8 cellular contexts compared by ENCODE assay signal in genomic region chr19:18701250-18701608, GRCh38. TPM values are rescaled to one million over a fixed set of nuclear protein-coding genes. Genes with fewer than 3 reads are reported as not detected.
DNase-seq lines count a peak whose midpoint lies in the region; ATAC-seq, FAIRE-seq and TF ChIP-seq lines count a peak whose summit lies in the region.

No MANE protein-coding gene starts in this region.

- H4K20me1 ChIP-seq in K562 (replicated peaks; ENCODE audit: control insufficient read depth, insufficient read depth, low read length) (peaks cover 28% of the 10 kb centered on the region), neural cell (ENCODE audit: insufficient read depth) (no peaks in the 10 kb centered on the region)

- CTCF ChIA-PET in K562 (lab: Yijun Ruan, JAX; ENCODE audit: low intra/inter-chr PET ratio): no interaction called here

- TF ChIP-seq RAD21 in K562 (CRISPR knock-in tag; conservative IDR thresholded peaks at IDR 0.05 in 1 of 2, IDR thresholded peaks at IDR 0.05 in 1 of 2) (no peak), neural cell (conservative IDR thresholded peaks at IDR 0.05) (no peak)

- H3K27me3 ChIP-seq in K562 (ENCODE audit: control insufficient read depth in 2 of 2, insufficient read depth in 2 of 2, low read length in 2 of 2) (no peaks in the 10 kb centered on the region), neural cell (ENCODE audit: insufficient read depth, low read depth, low read length) (no peaks in the 10 kb centered on the region)

- TF ChIP-seq CTCF in K562 (IDR thresholded peaks at IDR 0.05 in 2 of 3, conservative IDR thresholded peaks at IDR 0.05 in 1 of 3; ENCODE audit: insufficient read depth in 2 of 3, low read depth in 1 of 3, low read length in 3 of 3) (no peak), neural cell (IDR thresholded peaks at IDR 0.05; ENCODE audit: poor library complexity, severe bottlenecking) (no peak)

- peak overlapping the region in 1 of 2 experiments; percentile 81; a peak in 2 of 4 replicates for H3K9ac ChIP-seq in K562 (ENCODE audit: insufficient read depth in 1 of 2, low read depth in 2 of 2, low read length in 2 of 2)
- H3K9ac ChIP-seq in neural cell (ENCODE audit: low read length): peak overlapping the region; percentile 57

- no TSS peak for BruUV-seq in K562 (replicated peaks; lab: Mats Ljungman, UMichigan)

- in situ Hi-C loops in K562 (cut with MboI) (no loop called here), G401 (cut with HindIII; ENCODE audit: low sequenced_read_pairs) (no loop called here), KBM-7 (cut with MboI; ENCODE audit: low pct_unique_long_range_greater_than_20kb, low sequenced_read_pairs) (no loop called here)

- TF ChIP-seq POLR2A in K562 (conservative IDR thresholded peaks at IDR 0.05): no peak

- intact Hi-C loops in K562 (cut with micrococcal nuclease): no loop called here

- H3K9me3 ChIP-seq in K562 (replicated peaks; ENCODE audit: control insufficient read depth, insufficient read depth, low read depth, low read length) (no peaks in the 10 kb centered on the region), neural cell (ENCODE audit: low read length) (no peaks in the 10 kb centered on the region)

- peaks cover 13 to 37% of the 10 kb centered on the region in 2 experiments; a peak in 4 of 5 replicates for H3K4me1 ChIP-seq in K562 (replicated peaks in 1 of 2; ENCODE audit: control insufficient read depth in 2 of 2, insufficient read depth in 2 of 2, low read length in 2 of 2)

- H3K4me2 ChIP-seq in K562 (ENCODE audit: insufficient read depth, low read length): peak overlapping the region; percentile 63
- H3K4me2 ChIP-seq in neural cell (ENCODE audit: low read length): peak overlapping the region; percentile 48

- H3K4me3 ChIP-seq in K562 (peak overlapping the region; percentile 11; the same call in 1 of the 2 replicates), neural cell (ENCODE audit: low read length) (peak overlapping the region; percentile 62)

- H3K79me2 ChIP-seq in K562 (ENCODE audit: control insufficient read depth, insufficient read depth, low read length) (peaks cover 9% of the 10 kb centered on the region; the same call in 2 of the 3 replicates), neural cell (replicated peaks; ENCODE audit: insufficient read depth, low read length) (no peaks in the 10 kb centered on the region)

- H3K36me3 ChIP-seq in K562 (ENCODE audit: control insufficient read depth, insufficient read depth, low read length): no peaks in the 10 kb centered on the region
- no peaks in the 10 kb centered on the region for H3K36me3 ChIP-seq in neural cell (ENCODE audit: insufficient read depth, low read length)

- WGBS in K562 (ENCODE audit: insufficient coverage, low coverage, missing lambda C conversion rate): 8% methylated on average over 7 of the region's 7 CpGs

- POLR2A ChIA-PET in K562 (lab: Yijun Ruan, JAX): interaction anchor here (0.7 kb wide), 1 partner anchor 98 kb away, joined by 3 read pairs; no protein-coding TSS in a partner anchor

- ATAC-seq in GM18909 (IDR thresholded peaks at IDR 0.05; ENCODE audit: poor library complexity, unreplicated experiment): peak; percentile 17
- peak; percentile 34 for ATAC-seq in HG03135 (IDR thresholded peaks at IDR 0.05; ENCODE audit: unreplicated experiment)
- ATAC-seq in K562: peak; percentile 20

- DNase-seq in K562 (ENCODE audit: extremely low read depth in 1 of 4, low spot score in 3 of 4) (peak in 2 of 4 experiments; percentile 52 to 62), OCI-M2 (lab: John Stamatoyannopoulos, UW; ENCODE audit: unreplicated experiment) (no peak), G401 (ENCODE audit: low spot score) (no peak), KBM-7 (no peak)
- DNase-seq in stimulated activated CD4-positive, alpha-beta T cell treated with anti-CD3 and anti-CD28 coated beads, Interleukin-1b, Interleukin-23, amount 100 ng/mL, for 48 hours: no peak

- H2AFZ ChIP-seq in K562 (ENCODE audit: low read depth, low read length): peak overlapping the region; percentile 41; the same call in 1 of the 2 replicates
- H2AFZ ChIP-seq in neural cell (ENCODE audit: low read depth, low read length): no peak overlapping the region

- H3F3A ChIP-seq in neural cell (ENCODE audit: insufficient read depth, low read length, poor library complexity, severe bottlenecking): no peaks in the 10 kb centered on the region

- FAIRE-seq in K562 (lab: Jason Lieb, UNC): no peak

- no peak for TF ChIP-seq EP300 in K562 (IDR thresholded peaks at IDR 0.05; ENCODE audit: low read length)
- TF ChIP-seq EP300 in neural cell (conservative IDR thresholded peaks at IDR 0.05; ENCODE audit: poor library complexity, severe bottlenecking): no peak

- peaks cover 3% of the 10 kb centered on the region for H3K9me1 ChIP-seq in K562 (ENCODE audit: control insufficient read depth, insufficient read depth, low read length)

- H3K27ac ChIP-seq in K562 (ENCODE audit: extremely low read depth, low read depth, low read length): no peak overlapping the region
- peak overlapping the region; percentile 56 for H3K27ac ChIP-seq in neural cell (ENCODE audit: low read length)

- H3K9me2 ChIP-seq in neural cell (ENCODE audit: insufficient read depth, low read length): no peaks in the 10 kb centered on the region

TF ChIP-seq in K562, 482 proteins besides CTCF, POLR2A, EP300 and RAD21 (continues in another document):
- TF ChIP-seq JUN (IDR thresholded peaks at IDR 0.05; ENCODE audit: borderline replicate concordance, low read depth, low read length) (no peak), JUN (CRISPR knock-in tag; IDR thresholded peaks at IDR 0.05; ENCODE audit: borderline replicate concordance) (0 out of 2 replicates have a peak, but pooled peaks have one; percentile 25), HDAC8 (tag; IDR thresholded peaks at IDR 0.05) (no peak), NFIC (IDR thresholded peaks at IDR 0.05) (0 out of 2 replicates have a peak, but pooled peaks have one; percentile 39), MAX (CRISPR knock-in tag; IDR thresholded peaks at IDR 0.05) (0 out of 2 replicates have a peak, but pooled peaks have one; percentile 15), TFAP4 (CRISPR knock-in tag; IDR thresholded peaks at IDR 0.05; ENCODE audit: borderline replicate concordance) (peak; percentile 65), ETV1 (tag; conservative IDR thresholded peaks at IDR 0.05; ENCODE audit: low read depth) (0 out of 2 replicates have a peak, but pooled peaks have one; percentile 3)

TF ChIP-seq in neural cell, 6 proteins besides CTCF, POLR2A, EP300 and RAD21:
- TF ChIP-seq MXI1 (conservative IDR thresholded peaks at IDR 0.05; ENCODE audit: poor library complexity, severe bottlenecking): no peak
- TF ChIP-seq SMC3 (conservative IDR thresholded peaks at IDR 0.05; ENCODE audit: poor library complexity): no peak
- no peak for TF ChIP-seq EZH2 (IDR thresholded peaks at IDR 0.05; ENCODE audit: borderline replicate concordance, insufficient read depth, low read length, poor library complexity, severe bottlenecking)
- no peak for TF ChIP-seq REST (IDR thresholded peaks at IDR 0.05; ENCODE audit: borderline replicate concordance)
- TF ChIP-seq TAF1 (IDR thresholded peaks at IDR 0.05; ENCODE audit: low read depth): no peak
- TF ChIP-seq POLR2AphosphoS5 (IDR thresholded peaks at IDR 0.05): no peak

RNA-seq across cellular contexts. Expression of gene CRTC1, which starts 17.7 kb away (rescaled TPM):
- total RNA-seq in K562 (2011; cell fraction: chromatin; rRNA removed; ENCODE audit: low replicate concordance): 2.4 and 9.1 TPM in 2 replicates
- total RNA-seq in K562 (2011; cell fraction: nucleolus; rRNA removed): 4.7 and 4.8 TPM in 2 replicates
- total RNA-seq in K562 (2011; cell fraction: nucleoplasm; rRNA removed): 3.3 and 3.7 TPM in 2 replicates
- total RNA-seq in K562 (2014; rRNA removed) (1.5 and 1.6 TPM in 2 replicates), K562 (2014; rRNA removed; fragmentation: Illumina TruSeq; extraction: Trizol) (0.25 and 0.29 TPM in 2 replicates), K562 (2015; rRNA removed; fragmentation: Illumina TruSeq; extraction: Trizol) (0.83 and 1.3 TPM in 2 replicates), K562 (2021) (3.8 and 4.3 TPM in 2 replicates)
- polyA plus RNA-seq in K562 (2011; rRNA removed) (0.36 and 0.47 TPM in 2 replicates), K562 (2014; fragmentation: Illumina TruSeq; extraction: Trizol) (1.2 and 1.7 TPM in 2 replicates), K562 (2014; fragmentation: Nextera tagmentation; extraction: Ambion mirVana) (not detected), K562 (2014; rRNA removed) (1.8 and 2.1 TPM in 2 replicates), neural cell (10.4 and 14.4 TPM in 2 replicates)
- polyA plus RNA-seq in K562 (2011; cell fraction: cytosol; rRNA removed): 0.37 and 0.76 TPM in 2 replicates
- polyA plus RNA-seq in K562 (2011; cell fraction: nucleus; rRNA removed): 3.5 and 10.4 TPM in 2 replicates
- polyA plus RNA-seq in K562 (2012): 2.9 and 5.1 TPM in 2 replicates
- 0.15 and 0.49 TPM in 2 replicates for polyA minus RNA-seq in K562 (2011; rRNA and poly(A)+ RNA removed)
- 0.48 TPM in 1 of 2 replicates, not detected in the other for polyA minus RNA-seq in K562 (2011; cell fraction: cytosol; rRNA and poly(A)+ RNA removed)
- 1.9 and 3.4 TPM in 2 replicates for polyA minus RNA-seq in K562 (2011; cell fraction: nucleus; rRNA and poly(A)+ RNA removed)
- polyA minus RNA-seq in neural cell: 14.0 and 14.4 TPM in 2 replicates
- 2.1 and 2.7 TPM in 2 replicates for total RNA-seq in G401 (2014; rRNA removed; shearing (Covaris generic))
